8 cellular contexts compared by ENCODE assay signal in genomic region chr1:241640867-241641542, GRCh38. TPM values are rescaled to one million over a fixed set of nuclear protein-coding genes. Genes with fewer than 3 reads are reported as not detected.
A peak's percentile ranks its signal among the peaks of the same experiment; 100 is the strongest.
DNase-seq lines count a peak whose midpoint lies in the region; ATAC-seq lines count a peak whose summit lies in the region.

No MANE protein-coding gene starts in this region.

- H3K9me3 ChIP-seq in T-helper 17 cell (ENCODE audit: control insufficient read depth, low read length, poor library complexity, severe bottlenecking): no peaks in the 10 kb centered on the region

- peaks cover 7% of the 10 kb centered on the region for H3K9me3 Mint-ChIP-seq in T-helper 1 cell treated with Interleukin-12 subunit alpha and Interleukin-12 subunit beta and Interleukin-4 antibody, amounts not matched to agents 30 μg/mL and 1 μg/mL, for 36 hours
- peaks cover 11 to 19% of the 10 kb centered on the region in 2 donors for H3K9me3 Mint-ChIP-seq in stimulated activated naive CD8-positive, alpha-beta T cell treated with anti-CD3 and anti-CD28 coated beads, Interleukin-15, amount 100 ng/mL, for 72 hours

- peaks cover 27% of the 10 kb centered on the region for H3K4me1 Mint-ChIP-seq in T-helper 1 cell treated with Interleukin-12 subunit alpha and Interleukin-12 subunit beta and Interleukin-4 antibody, amounts not matched to agents 30 μg/mL and 1 μg/mL, for 36 hours (ENCODE audit: low read depth)
- peaks cover 16% of the 10 kb centered on the region for H3K4me1 Mint-ChIP-seq in T-helper 17 cell
- H3K4me1 Mint-ChIP-seq in stimulated activated naive CD8-positive, alpha-beta T cell treated with anti-CD3 and anti-CD28 coated beads, Interleukin-15, amount 100 ng/mL, for 72 hours: peaks cover 47% of the 10 kb centered on the region

- H3K27me3 Mint-ChIP-seq in T-helper 1 cell treated with Interleukin-12 subunit alpha and Interleukin-12 subunit beta and Interleukin-4 antibody, amounts not matched to agents 30 μg/mL and 1 μg/mL, for 36 hours (ENCODE audit: low read depth): no peaks in the 10 kb centered on the region
- no peaks in the 10 kb centered on the region for H3K27me3 Mint-ChIP-seq in T-helper 17 cell
- H3K27me3 Mint-ChIP-seq in stimulated activated naive CD8-positive, alpha-beta T cell treated with anti-CD3 and anti-CD28 coated beads, Interleukin-15, amount 100 ng/mL, for 72 hours: no peaks in the 10 kb centered on the region

- peaks cover 5% of the 10 kb centered on the region for H3K36me3 Mint-ChIP-seq in T-helper 1 cell treated with Interleukin-12 subunit alpha and Interleukin-12 subunit beta and Interleukin-4 antibody, amounts not matched to agents 30 μg/mL and 1 μg/mL, for 36 hours (ENCODE audit: low read depth)
- H3K36me3 Mint-ChIP-seq in T-helper 17 cell (ENCODE audit: low read depth): no peaks in the 10 kb centered on the region

- H3K27ac Mint-ChIP-seq in T-helper 1 cell treated with Interleukin-12 subunit alpha and Interleukin-12 subunit beta and Interleukin-4 antibody, amounts not matched to agents 30 μg/mL and 1 μg/mL, for 36 hours: peak overlapping the region; percentile 85
- H3K27ac Mint-ChIP-seq in T-helper 17 cell: peak overlapping the region; percentile 64
- peak overlapping the region; percentile 55 to 88 for H3K27ac Mint-ChIP-seq in stimulated activated naive CD8-positive, alpha-beta T cell treated with anti-CD3 and anti-CD28 coated beads, Interleukin-15, amount 100 ng/mL, for 72 hours

- H3K4me3 Mint-ChIP-seq in T-helper 1 cell treated with Interleukin-12 subunit alpha and Interleukin-12 subunit beta and Interleukin-4 antibody, amounts not matched to agents 30 μg/mL and 1 μg/mL, for 36 hours: peak overlapping the region; percentile 81
- peak overlapping the region; percentile 91 for H3K4me3 Mint-ChIP-seq in T-helper 17 cell
- H3K4me3 Mint-ChIP-seq in stimulated activated naive CD8-positive, alpha-beta T cell treated with anti-CD3 and anti-CD28 coated beads, Interleukin-15, amount 100 ng/mL, for 72 hours: peak overlapping the region; percentile 72 to 78

- ATAC-seq in T-helper 17 cell (no peak), HG03135 (IDR thresholded peaks at IDR 0.05; ENCODE audit: unreplicated experiment) (no peak)
- ATAC-seq in stimulated activated naive CD8-positive, alpha-beta T cell treated with anti-CD3 and anti-CD28 coated beads, Interleukin-15, amount 100 ng/mL, for 72 hours: no peak

- DNase-seq in T-helper 1 cell: no peak
- no peak for DNase-seq in T-helper 17 cell
- DNase-seq in germinal center (ENCODE audit: low spot score): peak; percentile 25
- DNase-seq in stimulated activated naive CD8-positive, alpha-beta T cell treated with anti-CD3 and anti-CD28 coated beads, Interleukin-15, amount 100 ng/mL, for 72 hours: no peak
- no peak for DNase-seq in GM19238 (ENCODE audit: insufficient read length, low spot score)
- no peak for DNase-seq in KG1 (lab: John Stamatoyannopoulos, UW)

RNA-seq across cellular contexts. Expression of gene CHML, which starts 0.8 kb away (rescaled TPM):
- 1 to 10 TPM; 4.7 to 7.9 TPM for total RNA-seq in T-helper 17 cell

RNA-seq across cellular contexts. Expression of gene OPN3, which starts 0.8 kb away (rescaled TPM):
- 1 to 10 TPM; 3.7 to 3.9 TPM for total RNA-seq in T-helper 17 cell

RNA-seq across cellular contexts. Expression of gene WDR64, which starts 11.1 kb away (rescaled TPM):
- under 1 TPM; 0.35 to 0.37 TPM for total RNA-seq in T-helper 17 cell
